ENCODE assay signal across 1 cellular context in genomic region chr5:68182534-68182933, GRCh38.
TF ChIP-seq lines count a peak whose summit lies in the region.

No MANE protein-coding gene starts in this region.

TF ChIP-seq in GM12878, 131 proteins besides CTCF, POLR2A, EP300 and RAD21:
- peak; percentile 64; the same call in 1 of the 2 replicates for TF ChIP-seq SPI1 (IDR thresholded peaks at IDR 0.05; ENCODE audit: borderline replicate concordance, insufficient read depth, low read depth, low read length)
- TF ChIP-seq MEF2A (IDR thresholded peaks at IDR 0.05; ENCODE audit: insufficient read depth, low read depth, low read length) = no peak
- TF ChIP-seq GABPA (IDR thresholded peaks at IDR 0.05; ENCODE audit: low read depth) = no peak
- TF ChIP-seq KLF5 (IDR thresholded peaks at IDR 0.05; ENCODE audit: partially characterized antibody) = no peak
- no peak for TF ChIP-seq PML (IDR thresholded peaks at IDR 0.05; ENCODE audit: low read length)
- TF ChIP-seq CEBPZ (IDR thresholded peaks at IDR 0.05; ENCODE audit: low read depth, low read length) = no peak
- no peak for TF ChIP-seq PRDM15 (CRISPR knock-in tag; IDR thresholded peaks at IDR 0.05)
- TF ChIP-seq SUZ12 (IDR thresholded peaks at IDR 0.05; ENCODE audit: unreplicated experiment) = no peak
- no peak for TF ChIP-seq EGR1 (IDR thresholded peaks at IDR 0.05; ENCODE audit: borderline replicate concordance in 1 of 2, low read depth in 2 of 2, low read length in 2 of 2)
TF ChIP-seq in GM12878: peak in this region for 1.
